Comparison of ENCODE assay signal across 13 cellular contexts in genomic region chr7:150901160-150902035, GRCh38. TPM values are rescaled to one million over a fixed set of nuclear protein-coding genes. Genes with fewer than 3 reads are reported as not detected.
DNase-seq lines count a peak whose midpoint lies in the region; ATAC-seq and TF ChIP-seq lines count a peak whose summit lies in the region.
"Had no signal": no experiment of that assay in that cellular context is flagged by ENCODE, and none has a peak within 500 bp of the region (broad histone marks: within the 10 kb centered on the region; RNA-seq: fewer than 3 reads in every experiment).

No MANE protein-coding gene starts in this region.

- ATAC-seq in GM21786 (IDR thresholded peaks at IDR 0.05; ENCODE audit: unreplicated experiment) (no peak), HG02642 (IDR thresholded peaks at IDR 0.05; ENCODE audit: poor library complexity, unreplicated experiment) (no peak)

- H3K4ac ChIP-seq in mesenchymal stem cell (ENCODE audit: low read depth in 1 of 2, low read length in 2 of 2): no peak overlapping the region

- peaks cover 27% of the 10 kb centered on the region for H3K27me3 Mint-ChIP-seq in nephron progenitor cell (ENCODE audit: low read depth, poor library complexity)

- no peak overlapping the region for H2BK15ac ChIP-seq in mesenchymal stem cell (ENCODE audit: low read depth, poor library complexity, severe bottlenecking)

- H3K79me1 ChIP-seq in mesenchymal stem cell (replicated peaks; ENCODE audit: low read length, poor library complexity, severe bottlenecking): no peaks in the 10 kb centered on the region

- H3K14ac ChIP-seq in mesenchymal stem cell (ENCODE audit: low read length in 2 of 2): no peak overlapping the region

- H3K4me1 ChIP-seq in colonic mucosa (peaks cover 14% of the 10 kb centered on the region), mesenchymal stem cell (ENCODE audit: control insufficient read depth, insufficient read depth, low read depth, low read length) (peaks cover 2% of the 10 kb centered on the region)

- H3K36me3 Mint-ChIP-seq in nephron progenitor cell (ENCODE audit: low read depth): no peaks in the 10 kb centered on the region
- H3K36me3 Mint-ChIP-seq: CD14-positive monocyte had no signal

- no peak overlapping the region for H3K4me2 ChIP-seq in mesenchymal stem cell (ENCODE audit: low read length, poor library complexity, severe bottlenecking)

- H2BK120ac ChIP-seq in mesenchymal stem cell (ENCODE audit: low read depth, low read length): no peak overlapping the region

- no peaks in the 10 kb centered on the region for H3K9me3 Mint-ChIP-seq in nephron progenitor cell

- H3K27ac Mint-ChIP-seq in nephron progenitor cell: no peak overlapping the region

- DNase-seq in DMS 273 (lab: John Stamatoyannopoulos, UW; ENCODE audit: unreplicated experiment) (peak; percentile 97), NCI-H2107 treated with DMSO at 0.1 percent for 48 hours (lab: John Stamatoyannopoulos, UW; ENCODE audit: unreplicated experiment) (peak; percentile 44), colonic mucosa (peak; percentile 85), nephron progenitor cell (peak; percentile 16), AML-193 (lab: John Stamatoyannopoulos, UW) (no peak), mesenchymal stem cell (no peak)
- DNase-seq: activated naive CD4-positive, alpha-beta T cell treated with anti-CD3 and anti-CD28 coated beads, Interleukin-2, amount 50 U/mL, for 16 hours; foreskin melanocyte had no signal

- intact Hi-C loops in colonic mucosa (cut with DNase I): no loop called here

- H2BK12ac ChIP-seq in mesenchymal stem cell (ENCODE audit: low read length in 2 of 2): no peak overlapping the region

- H3K4me3 Mint-ChIP-seq in nephron progenitor cell: no peak overlapping the region

- no peak overlapping the region for H2AK5ac ChIP-seq in mesenchymal stem cell (ENCODE audit: low read length, severe bottlenecking)

- no peak for TF ChIP-seq CTCF in colonic mucosa (IDR thresholded peaks at IDR 0.05)
- no peak for TF ChIP-seq CTCF in nephron progenitor cell (IDR thresholded peaks at IDR 0.05)

- H2AFZ ChIP-seq in mesenchymal stem cell (ENCODE audit: low read depth, low read length): no peak overlapping the region

- H3K9ac ChIP-seq in colonic mucosa (ENCODE audit: low read depth in 2 of 2, low read length in 2 of 2) (peak overlapping the region in 1 of 2 donors; percentile 65), mesenchymal stem cell (ENCODE audit: low read length) (no peak overlapping the region)

- H4K91ac ChIP-seq in mesenchymal stem cell (ENCODE audit: low read length): no peak overlapping the region

- 55% methylated on average over 15 of the region's 15 CpGs for WGBS in mesenchymal stem cell

- no peak overlapping the region for H3K18ac ChIP-seq in mesenchymal stem cell (ENCODE audit: low read depth in 1 of 2, low read length in 2 of 2)

- H3K4me1 Mint-ChIP-seq in nephron progenitor cell: peaks cover 39% of the 10 kb centered on the region

- H3K27me3 ChIP-seq in colonic mucosa: no peaks in the 10 kb centered on the region
- peaks cover 49 to 69% of the 10 kb centered on the region in 2 experiments for H3K27me3 ChIP-seq in mesenchymal stem cell (ENCODE audit: control insufficient read depth in 1 of 2, insufficient read depth in 1 of 2, low read length in 2 of 2)

- H2BK5ac ChIP-seq in mesenchymal stem cell (ENCODE audit: low read depth, low read length, poor library complexity, severe bottlenecking): no peak overlapping the region

- H4K8ac ChIP-seq in mesenchymal stem cell (ENCODE audit: low read length): no peak overlapping the region

- H3K36me3 ChIP-seq in colonic mucosa (no peaks in the 10 kb centered on the region), mesenchymal stem cell (ENCODE audit: control insufficient read depth in 1 of 2, insufficient read depth in 2 of 2, low read depth in 1 of 2, low read length in 2 of 2) (no peaks in the 10 kb centered on the region)

- H3K4me3 ChIP-seq in colonic mucosa (no peak overlapping the region), mesenchymal stem cell (ENCODE audit: insufficient read depth in 1 of 2, low read depth in 1 of 2, low read length in 2 of 2) (no peak overlapping the region)
- H3K4me3 ChIP-seq: SK-N-MC had no signal

- peak overlapping the region; percentile 56 for H3K27ac ChIP-seq in colonic mucosa
- no peak overlapping the region for H3K27ac ChIP-seq in mesenchymal stem cell (ENCODE audit: low read length, poor library complexity, severe bottlenecking)
- H3K27ac ChIP-seq: SK-N-MC had no signal

- H3K23ac ChIP-seq in mesenchymal stem cell (ENCODE audit: low read length in 2 of 2): no peak overlapping the region

- H3K9me3 ChIP-seq in colonic mucosa (no peaks in the 10 kb centered on the region), mesenchymal stem cell (ENCODE audit: control insufficient read depth, low read length) (no peaks in the 10 kb centered on the region)

RNA-seq across cellular contexts. Expression of gene AOC1, which starts 49.1 kb away (rescaled TPM):
- total RNA-seq in colonic mucosa: 100 to 1,000 TPM; 308 to 353 TPM
- not detected for polyA plus RNA-seq in mesenchymal stem cell (2013, experiment 1 of 2)
- not detected for polyA plus RNA-seq in mesenchymal stem cell (2013, experiment 2 of 2)
- total RNA-seq: NCI-H460 had no signal

Comparison
In these comparisons a context has a peak if more than half of its experiments do, and no peak if none do; other contexts are left out.
1. DNase-seq: peak in DMS 273 (single experiment), NCI-H2107 treated with DMSO at 0.1 percent for 48 hours (single experiment), colonic mucosa (single experiment) and nephron progenitor cell (single experiment); none in AML-193 (0 of 2) and mesenchymal stem cell (single experiment).